Comparison of ENCODE assay signal across 8 cellular contexts in genomic region chr6:32967151-32968091, GRCh38. TPM values are rescaled to one million over a fixed set of nuclear protein-coding genes. Genes with fewer than 3 reads are reported as not detected.
DNase-seq lines count a peak whose midpoint lies in the region; ATAC-seq, FAIRE-seq and TF ChIP-seq lines count a peak whose summit lies in the region.

No MANE protein-coding gene starts in this region.

- POLR2A ChIA-PET in WTC11 (lab: Charles Lee) = interaction anchor here (0.6 to 7.0 kb wide), 5 partner anchors 10 to 73 kb away, joined by 3 to 146 read pairs (median 5); partner anchors contain the start of gene HLA-DMA

- CTCF ChIA-PET in WTC11 (lab: Charles Lee) = interaction anchor here (0.6 to 11.8 kb wide), 17 partner anchors 13 to 129 kb away, joined by 3 to 205 read pairs (median 5); partner anchors contain the start of genes HLA-DMA, HLA-DMB, PSMB9 and TAP1

- DNase-seq in G401 (ENCODE audit: low spot score) (peak; percentile 93), NCI-H2029 (lab: John Stamatoyannopoulos, UW) (peak; percentile 6), WTC11 (ENCODE audit: low spot score) (peak; percentile 43), fibroblast of the conjunctiva (ENCODE audit: low read depth) (peak; percentile 34), osteocyte (ENCODE audit: extremely low spot score, unreplicated experiment) (no peak)

- H3K36me3 Mint-ChIP-seq in WTC11 = peaks cover 23% of the 10 kb centered on the region
- peaks cover 6% of the 10 kb centered on the region for H3K36me3 Mint-ChIP-seq in osteocyte (ENCODE audit: unreplicated experiment)

- TF ChIP-seq CTCF in WTC11 (IDR thresholded peaks at IDR 0.05) (no peak), osteocyte (IDR thresholded peaks at IDR 0.05) (peak; percentile 70)

- H3K27ac Mint-ChIP-seq in WTC11 = peak overlapping the region; percentile 81
- peak overlapping the region; percentile 100 for H3K27ac Mint-ChIP-seq in osteocyte (ENCODE audit: unreplicated experiment)

- H3K4me3 Mint-ChIP-seq in WTC11 = peak overlapping the region; percentile 98
- H3K4me3 Mint-ChIP-seq in osteocyte (ENCODE audit: unreplicated experiment) = peak overlapping the region; percentile 91

- in situ Hi-C loops in G401 (cut with HindIII; ENCODE audit: low sequenced_read_pairs) = no loop called here

- FAIRE-seq in A204.1 (lab: Jason Lieb, UNC) = peak; percentile 91

- ATAC-seq in WTC11 = no peak
- no peak for ATAC-seq in GM21825 (IDR thresholded peaks at IDR 0.05; ENCODE audit: unreplicated experiment)
- ATAC-seq in HG03196 (IDR thresholded peaks at IDR 0.05; ENCODE audit: unreplicated experiment) = no peak

- H3K9me3 Mint-ChIP-seq in WTC11 = no peaks in the 10 kb centered on the region
- no peaks in the 10 kb centered on the region for H3K9me3 Mint-ChIP-seq in osteocyte (ENCODE audit: unreplicated experiment)

- H3K4me1 Mint-ChIP-seq in WTC11 (peaks cover 10% of the 10 kb centered on the region), osteocyte (ENCODE audit: unreplicated experiment) (peaks cover 24% of the 10 kb centered on the region)

- H3K27me3 Mint-ChIP-seq in WTC11 (ENCODE audit: low read depth) (peaks cover 4% of the 10 kb centered on the region; the same call in 1 of the 2 replicates), osteocyte (ENCODE audit: unreplicated experiment) (no peaks in the 10 kb centered on the region)

TF ChIP-seq in WTC11, 78 proteins besides CTCF, POLR2A, EP300 and RAD21:
- TF ChIP-seq, protein P1, sequence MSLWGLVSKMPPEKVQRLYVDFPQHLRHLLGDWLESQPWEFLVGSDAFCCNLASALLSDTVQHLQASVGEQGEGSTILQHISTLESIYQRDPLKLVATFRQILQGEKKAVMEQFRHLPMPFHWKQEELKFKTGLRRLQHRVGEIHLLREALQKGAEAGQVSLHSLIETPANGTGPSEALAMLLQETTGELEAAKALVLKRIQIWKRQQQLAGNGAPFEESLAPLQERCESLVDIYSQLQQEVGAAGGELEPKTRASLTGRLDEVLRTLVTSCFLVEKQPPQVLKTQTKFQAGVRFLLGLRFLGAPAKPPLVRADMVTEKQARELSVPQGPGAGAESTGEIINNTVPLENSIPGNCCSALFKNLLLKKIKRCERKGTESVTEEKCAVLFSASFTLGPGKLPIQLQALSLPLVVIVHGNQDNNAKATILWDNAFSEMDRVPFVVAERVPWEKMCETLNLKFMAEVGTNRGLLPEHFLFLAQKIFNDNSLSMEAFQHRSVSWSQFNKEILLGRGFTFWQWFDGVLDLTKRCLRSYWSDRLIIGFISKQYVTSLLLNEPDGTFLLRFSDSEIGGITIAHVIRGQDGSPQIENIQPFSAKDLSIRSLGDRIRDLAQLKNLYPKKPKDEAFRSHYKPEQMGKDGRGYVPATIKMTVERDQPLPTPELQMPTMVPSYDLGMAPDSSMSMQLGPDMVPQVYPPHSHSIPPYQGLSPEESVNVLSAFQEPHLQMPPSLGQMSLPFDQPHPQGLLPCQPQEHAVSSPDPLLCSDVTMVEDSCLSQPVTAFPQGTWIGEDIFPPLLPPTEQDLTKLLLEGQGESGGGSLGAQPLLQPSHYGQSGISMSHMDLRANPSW (CRISPR knock-in tag; conservative IDR thresholded peaks at IDR 0.05; ENCODE audit: low read depth) = no peak
- TF ChIP-seq FOXK1 (CRISPR knock-in tag; IDR thresholded peaks at IDR 0.05) = no peak
- TF ChIP-seq ETV6 (CRISPR knock-in tag; IDR thresholded peaks at IDR 0.05) = peak; percentile 74
- no peak for TF ChIP-seq ZNF121 (CRISPR knock-in tag; IDR thresholded peaks at IDR 0.05)

RNA-seq across cellular contexts. Expression of gene BRD2, which starts 1.0 kb away (rescaled TPM):
- 96.4 and 172 TPM in 2 replicates for total RNA-seq in G401 (2014; rRNA removed; shearing (Covaris generic))
- 206 to 222 TPM (median 214 TPM) in 3 replicates for total RNA-seq in WTC11 (2021)
- 166 and 168 TPM in 2 replicates for total RNA-seq in osteocyte

RNA-seq across cellular contexts. Expression of gene HLA-DMA, which starts 14.5 kb away (rescaled TPM):
- total RNA-seq in G401 (2014; rRNA removed; shearing (Covaris generic)) = 11.4 and 15.8 TPM in 2 replicates
- total RNA-seq in WTC11 (2021) (6.0 to 9.3 TPM (median 6.6 TPM) in 3 replicates), osteocyte (1.3 and 3.0 TPM in 2 replicates)

RNA-seq across cellular contexts. Expression of gene HLA-DMB, which starts 26.6 kb away (rescaled TPM):
- 3.2 and 8.0 TPM in 2 replicates for total RNA-seq in G401 (2014; rRNA removed; shearing (Covaris generic))
- total RNA-seq in WTC11 (2021) (1.1 to 2.7 TPM (median 2.3 TPM) in 3 replicates), osteocyte (not detected in 2 replicates)

RNA-seq across cellular contexts. Expression of gene HLA-DOA, which starts 42.0 kb away (rescaled TPM):
- total RNA-seq in G401 (2014; rRNA removed; shearing (Covaris generic)) = 1.4 and 1.7 TPM in 2 replicates
- total RNA-seq in WTC11 (2021) (13.6 to 24.6 TPM (median 24.4 TPM) in 3 replicates), osteocyte (not detected in 2 replicates)
